ENCODE assay signal across 15 cellular contexts in genomic region chr19:50058425-50058824, GRCh38. TPM values are rescaled to one million over a fixed set of nuclear protein-coding genes. Genes with fewer than 3 reads are reported as not detected.
DNase-seq lines count a peak whose midpoint lies in the region; ATAC-seq and TF ChIP-seq lines count a peak whose summit lies in the region.
"Had no signal": no experiment of that assay in that cellular context is flagged by ENCODE, and none has a peak within 500 bp of the region (broad histone marks: within the 10 kb centered on the region; RNA-seq: fewer than 3 reads in every experiment).

No MANE protein-coding gene starts in this region.

- H3K9ac ChIP-seq in BLaER1 (no peak overlapping the region), Karpas-422 (ENCODE audit: low read length) (no peak overlapping the region)
- H3K9ac ChIP-seq: GM23248 had no signal

- no peak for TF ChIP-seq EP300 in gastroesophageal sphincter (IDR thresholded peaks at IDR 0.05)

- H3K4me1 Mint-ChIP-seq in T-helper 17 cell: no peaks in the 10 kb centered on the region
- H3K4me1 Mint-ChIP-seq: CD4-positive, CD25-positive, alpha-beta regulatory T cell had no signal

- TF ChIP-seq POLR2A in breast epithelium (IDR thresholded peaks at IDR 0.05) (no peak), gastroesophageal sphincter (IDR thresholded peaks at IDR 0.05) (no peak)

- no peak for TF ChIP-seq CTCF in breast epithelium (IDR thresholded peaks at IDR 0.05)
- no peak for TF ChIP-seq CTCF in gastroesophageal sphincter (IDR thresholded peaks at IDR 0.05)

- H3K36me3 ChIP-seq in BLaER1 (no peaks in the 10 kb centered on the region), Karpas-422 (ENCODE audit: insufficient read depth, low read length) (no peaks in the 10 kb centered on the region), breast epithelium (no peaks in the 10 kb centered on the region), gastroesophageal sphincter (no peaks in the 10 kb centered on the region)

- no peak overlapping the region for H3K4me3 Mint-ChIP-seq in T-helper 17 cell
- H3K4me3 Mint-ChIP-seq: CD4-positive, CD25-positive, alpha-beta regulatory T cell; CD8-positive, alpha-beta T cell had no signal

- H3K79me2 ChIP-seq in Karpas-422 (ENCODE audit: low read length): no peaks in the 10 kb centered on the region

- H3K9me2 ChIP-seq in Karpas-422 (replicated peaks; ENCODE audit: insufficient read depth, low read length): no peaks in the 10 kb centered on the region

- ATAC-seq in gastroesophageal sphincter: no peak
- no peak for ATAC-seq in T-helper 17 cell
- ATAC-seq: CD8-positive, alpha-beta T cell had no signal

- H3K4me2 ChIP-seq in BLaER1: no peak overlapping the region
- H3K4me2 ChIP-seq in Karpas-422 (ENCODE audit: low read depth, low read length, poor library complexity, severe bottlenecking): no peak overlapping the region

- H3K36me3 Mint-ChIP-seq in T-helper 17 cell (ENCODE audit: low read depth): no peaks in the 10 kb centered on the region
- H3K36me3 Mint-ChIP-seq: CD4-positive, CD25-positive, alpha-beta regulatory T cell; CD8-positive, alpha-beta T cell had no signal

- peaks cover 7% of the 10 kb centered on the region for H3K27me3 Mint-ChIP-seq in T-helper 17 cell

- no peaks in the 10 kb centered on the region for H3K27me3 ChIP-seq in BLaER1
- no peaks in the 10 kb centered on the region for H3K27me3 ChIP-seq in Karpas-422 (ENCODE audit: low read length)
- no peaks in the 10 kb centered on the region for H3K27me3 ChIP-seq in breast epithelium
- H3K27me3 ChIP-seq in gastroesophageal sphincter: peaks cover 5% of the 10 kb centered on the region

- H4K20me1 ChIP-seq in BLaER1: no peaks in the 10 kb centered on the region
- no peaks in the 10 kb centered on the region for H4K20me1 ChIP-seq in Karpas-422 (ENCODE audit: insufficient read depth, low read depth, low read length)

- 83 to 100% methylated on average over 1 to 2 of the region's 2 CpGs for WGBS in gastroesophageal sphincter (ENCODE audit: low coverage in 1 of 2), 2 donors

- H3K27ac ChIP-seq in BLaER1 (no peak overlapping the region), Karpas-422 (ENCODE audit: low read length) (no peak overlapping the region), breast epithelium (no peak overlapping the region), gastroesophageal sphincter (no peak overlapping the region)
- H3K27ac ChIP-seq: C4-2B, GM23248 had no signal

- DNase-seq in Karpas-422 (no peak), breast epithelium (ENCODE audit: low spot score in 2 of 2) (no peak), T-helper 17 cell (no peak)
- DNase-seq: Caco-2; CD4-positive, CD25-positive, alpha-beta regulatory T cell; CD8-positive, alpha-beta T cell; DMS153; DND-41; GM23248; H7; HCEC 1CT had no signal

- H3K4me1 ChIP-seq in BLaER1 (no peaks in the 10 kb centered on the region), Karpas-422 (ENCODE audit: low read length) (no peaks in the 10 kb centered on the region), breast epithelium (no peaks in the 10 kb centered on the region), gastroesophageal sphincter (no peaks in the 10 kb centered on the region)
- H3K4me1 ChIP-seq: Caco-2 had no signal

- H2AFZ ChIP-seq in Karpas-422 (ENCODE audit: low read length): no peak overlapping the region
- H2AFZ ChIP-seq: GM23248 had no signal

- peak overlapping the region; percentile 1; the same call in 1 of the 2 replicates for H3K4me3 ChIP-seq in BLaER1
- H3K4me3 ChIP-seq in Karpas-422 (ENCODE audit: low read length): 0 out of 2 replicates have a peak overlapping the region, but pooled peaks have one; percentile 5
- H3K4me3 ChIP-seq in iPS-18c (ENCODE audit: insufficient read depth, low read depth, low read length): peak overlapping the region; percentile 11; the same call in 1 of the 2 replicates
- H3K4me3 ChIP-seq in breast epithelium: no peak overlapping the region
- H3K4me3 ChIP-seq in gastroesophageal sphincter: no peak overlapping the region
- H3K4me3 ChIP-seq: GM23248 had no signal

- intact Hi-C loops in breast epithelium (cut with DNase I; ENCODE audit: low total_unique reads): no loop called here

- H3K9me3 ChIP-seq in BLaER1 (peaks cover 61% of the 10 kb centered on the region), Karpas-422 (ENCODE audit: low read length) (peaks cover 38% of the 10 kb centered on the region), iPS-18c (ENCODE audit: control insufficient read depth, insufficient read depth, low read length) (peaks cover 20% of the 10 kb centered on the region), breast epithelium (peaks cover 22 to 27% of the 10 kb centered on the region in 2 donors), gastroesophageal sphincter (peaks cover 0 to 28% (median 0%) of the 10 kb centered on the region in 3 donors), T-helper 17 cell (ENCODE audit: control insufficient read depth, low read length, poor library complexity, severe bottlenecking) (peaks cover 5% of the 10 kb centered on the region)

- no peak overlapping the region for H3K27ac Mint-ChIP-seq in T-helper 17 cell
- H3K27ac Mint-ChIP-seq: CD4-positive, CD25-positive, alpha-beta regulatory T cell; CD8-positive, alpha-beta T cell had no signal

RNA-seq across cellular contexts. Expression of gene ZNF473, which starts 32.6 kb away (rescaled TPM):
- 22.3 and 24.1 TPM in 2 replicates for total RNA-seq in Karpas-422 (2014; rRNA removed; shearing (Covaris generic); ENCODE audit: low replicate concordance)
- 10 to 100 TPM in 2 of 3 donors, 1 to 10 TPM in 1; 7.8 to 15.5 (median 12.1) TPM for total RNA-seq in breast epithelium
- 10 to 100 TPM in 2 of 4 donors, 1 to 10 TPM in 2; 5.5 to 20.9 (median 11.4) TPM for total RNA-seq in gastroesophageal sphincter
- total RNA-seq in T-helper 17 cell: 1 to 10 TPM; 7.0 to 8.9 TPM

RNA-seq across cellular contexts. Expression of gene VRK3, which starts 33.3 kb away (rescaled TPM):
- 56.9 and 75.9 TPM in 2 replicates for total RNA-seq in Karpas-422 (2014; rRNA removed; shearing (Covaris generic); ENCODE audit: low replicate concordance)
- total RNA-seq in breast epithelium (10 to 100 TPM; 24.2 to 42.0 (median 40.3) TPM), gastroesophageal sphincter (10 to 100 TPM; 17.5 to 34.3 (median 26.0) TPM), T-helper 17 cell (10 to 100 TPM; 67.2 to 79.3 TPM)

Comparison
In these comparisons a context has a peak if more than half of its experiments do, and no peak if none do; other contexts are left out.
1. H3K4me3 ChIP-seq: peak in BLaER1 (single experiment), Karpas-422 (single experiment) and iPS-18c (single experiment); none in breast epithelium (0 of 3) and gastroesophageal sphincter (0 of 2).